Comparison of ENCODE assay signal across 8 cellular contexts in genomic region chr16:75110637-75111513, GRCh38. TPM values are rescaled to one million over a fixed set of nuclear protein-coding genes. Genes with fewer than 3 reads are reported as not detected.
DNase-seq lines count a peak whose midpoint lies in the region; ATAC-seq and TF ChIP-seq lines count a peak whose summit lies in the region.

No MANE protein-coding gene starts in this region.

- H3K4me1 Mint-ChIP-seq in T-helper 1 cell treated with Interleukin-12 subunit alpha and Interleukin-12 subunit beta and Interleukin-4 antibody, amounts not matched to agents 30 μg/mL and 1 μg/mL, for 36 hours (ENCODE audit: low read depth): peaks cover 63% of the 10 kb centered on the region

- H3K9me3 ChIP-seq in right cardiac atrium (ENCODE audit: control insufficient read depth, low read length) (no peaks in the 10 kb centered on the region), vagina (no peaks in the 10 kb centered on the region)

- H3K27me3 ChIP-seq in right cardiac atrium (ENCODE audit: control insufficient read depth, insufficient read depth): no peaks in the 10 kb centered on the region
- no peaks in the 10 kb centered on the region for H3K27me3 ChIP-seq in vagina

- peaks cover 9% of the 10 kb centered on the region for H3K36me3 Mint-ChIP-seq in T-helper 1 cell treated with Interleukin-12 subunit alpha and Interleukin-12 subunit beta and Interleukin-4 antibody, amounts not matched to agents 30 μg/mL and 1 μg/mL, for 36 hours (ENCODE audit: low read depth)

- TF ChIP-seq CTCF in GM12874 (IDR thresholded peaks at IDR 0.05; ENCODE audit: insufficient read depth, low read depth, low read length) (peak; percentile 91), vagina (IDR thresholded peaks at IDR 0.05) (peak; percentile 70 to 97 (median 83))

- intact Hi-C loops in right cardiac atrium (cut with DNase I) (loop anchor here (2.0 to 5.0 kb wide), 2 partner anchors 112 to 114 kb away; partner anchors contain the start of gene ZNRF1 (in 4 of the 4)), vagina (cut with DNase I) (loop anchor here (1.0 kb wide), 1 partner anchor 113 kb away; no protein-coding TSS in a partner anchor)

- peak overlapping the region; percentile 97 for H3K27ac Mint-ChIP-seq in T-helper 1 cell treated with Interleukin-12 subunit alpha and Interleukin-12 subunit beta and Interleukin-4 antibody, amounts not matched to agents 30 μg/mL and 1 μg/mL, for 36 hours

- ATAC-seq in HG02798 (IDR thresholded peaks at IDR 0.05; ENCODE audit: poor library complexity, unreplicated experiment) (peak; percentile 87), right cardiac atrium (peak; percentile 73 to 76)

- H3K4me1 ChIP-seq in right cardiac atrium (ENCODE audit: control insufficient read depth, insufficient read depth, low read length): peaks cover 5% of the 10 kb centered on the region
- peaks cover 67% of the 10 kb centered on the region for H3K4me1 ChIP-seq in vagina

- H3K4me3 ChIP-seq in right cardiac atrium (ENCODE audit: low read length) (no peak overlapping the region), vagina (peak overlapping the region; percentile 26 to 41)

- peak overlapping the region; percentile 79 for H3K4me3 Mint-ChIP-seq in T-helper 1 cell treated with Interleukin-12 subunit alpha and Interleukin-12 subunit beta and Interleukin-4 antibody, amounts not matched to agents 30 μg/mL and 1 μg/mL, for 36 hours

- 15% methylated on average over 28 of the region's 28 CpGs for WGBS in right cardiac atrium

- peak overlapping the region; percentile 91 for H3K27ac ChIP-seq in angular gyrus (ENCODE audit: low read depth, low read length)
- H3K27ac ChIP-seq in right cardiac atrium (ENCODE audit: low read length): peak overlapping the region; percentile 79
- peak overlapping the region; percentile 81 for H3K27ac ChIP-seq in vagina

- DNase-seq in NCI-H146 (lab: John Stamatoyannopoulos, UW) (peak; percentile 69), right cardiac atrium (peak; percentile 88 to 96 (median 94)), renal cortical epithelial cell (ENCODE audit: low read depth) (peak; percentile 76), vagina (ENCODE audit: extremely low spot score in 2 of 2) (peak; percentile 95 to 96)

- no peaks in the 10 kb centered on the region for H3K9me3 Mint-ChIP-seq in T-helper 1 cell treated with Interleukin-12 subunit alpha and Interleukin-12 subunit beta and Interleukin-4 antibody, amounts not matched to agents 30 μg/mL and 1 μg/mL, for 36 hours

- no peaks in the 10 kb centered on the region for H3K36me3 ChIP-seq in vagina

- no peaks in the 10 kb centered on the region for H3K27me3 Mint-ChIP-seq in T-helper 1 cell treated with Interleukin-12 subunit alpha and Interleukin-12 subunit beta and Interleukin-4 antibody, amounts not matched to agents 30 μg/mL and 1 μg/mL, for 36 hours (ENCODE audit: low read depth)

- no peak for TF ChIP-seq POLR2A in vagina (IDR thresholded peaks at IDR 0.05)

RNA-seq across cellular contexts. Expression of gene LDHD, which starts 5.7 kb away (rescaled TPM):
- total RNA-seq in right cardiac atrium: 10 to 100 TPM; 28.2 to 55.9 (median 39.5) TPM
- 56.5 TPM for polyA plus RNA-seq in right cardiac atrium
- total RNA-seq in renal cortical epithelial cell: 1.9 and 4.2 TPM in 2 replicates
- 10.1 TPM for total RNA-seq in vagina

RNA-seq across cellular contexts. Expression of gene ZFP1, which starts 37.4 kb away (rescaled TPM):
- total RNA-seq in right cardiac atrium (10 to 100 TPM in 1 of 4 donors, 1 to 10 TPM in 3; 6.4 to 11.2 (median 9.1) TPM), renal cortical epithelial cell (5.9 and 12.9 TPM in 2 replicates), vagina (11.3 TPM)
- 3.8 TPM for polyA plus RNA-seq in right cardiac atrium
